2 cellular contexts compared by ENCODE assay signal in the genomic region with DNA sequence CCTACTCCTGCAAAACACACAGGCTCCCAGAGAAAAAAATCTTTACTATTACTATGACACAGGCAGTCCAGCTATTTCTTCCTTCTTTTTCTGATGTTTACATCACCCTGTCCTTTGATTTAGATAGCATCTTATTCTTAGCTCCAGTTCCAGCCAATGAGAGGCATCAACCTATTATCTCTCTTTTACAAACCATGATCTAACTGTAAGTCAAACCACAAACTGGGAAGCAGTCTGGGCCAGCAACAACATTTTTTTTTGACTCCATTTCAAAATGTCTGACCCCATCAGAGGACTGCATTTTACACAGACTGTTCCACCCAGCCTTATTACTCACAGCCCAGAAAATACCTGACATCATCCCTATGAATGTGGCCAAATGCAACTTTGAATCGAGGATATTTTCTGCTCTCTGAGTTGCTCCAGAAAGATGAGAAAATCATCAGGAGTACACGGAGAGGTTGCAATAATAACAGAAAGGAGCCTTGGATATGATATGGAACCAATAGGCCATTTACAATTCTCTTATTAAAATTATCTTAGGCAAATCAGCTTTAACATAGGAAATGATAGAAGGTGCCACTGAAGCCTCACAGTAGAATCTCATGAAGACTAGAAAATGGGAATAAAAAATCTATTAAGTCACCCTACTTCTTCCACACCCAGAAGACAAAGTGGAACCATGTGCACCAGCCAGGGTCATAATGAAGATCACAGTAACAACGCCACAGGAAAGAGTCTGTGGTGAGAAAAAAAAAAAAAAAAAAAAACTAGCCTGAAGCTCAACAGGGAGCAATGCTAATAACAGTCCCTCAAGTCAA.
TF ChIP-seq lines count a peak whose summit lies in the region.

No MANE protein-coding gene starts in this region.

TF ChIP-seq in HCT116, 20 proteins besides CTCF, POLR2A, EP300 and RAD21:
- TF ChIP-seq EGR1 (IDR thresholded peaks at IDR 0.05; ENCODE audit: low read depth) = 0 out of 2 replicates have a peak, but pooled peaks have one; percentile 6
- TF ChIP-seq YY1 (IDR thresholded peaks at IDR 0.05; ENCODE audit: extremely low read depth, insufficient replicate concordance, low read depth, low read length) = no peak
TF ChIP-seq in HCT116: peak in this region for 1.

TF ChIP-seq in WTC11, 78 proteins besides CTCF, POLR2A, EP300 and RAD21:
- TF ChIP-seq FOXJ3 (CRISPR knock-in tag; IDR thresholded peaks at IDR 0.05; ENCODE audit: borderline replicate concordance) (no peak), ZNF671 (CRISPR knock-in tag; IDR thresholded peaks at IDR 0.05) (no peak), HMGA2 (CRISPR knock-in tag; IDR thresholded peaks at IDR 0.05) (no peak), ZNF317 (CRISPR knock-in tag; IDR thresholded peaks at IDR 0.05; ENCODE audit: borderline replicate concordance, low read depth) (no peak), ZNF396 (CRISPR knock-in tag; IDR thresholded peaks at IDR 0.05; ENCODE audit: borderline replicate concordance) (no peak)
TF ChIP-seq in WTC11: peak in this region for 0.
